In the genomic region with DNA sequence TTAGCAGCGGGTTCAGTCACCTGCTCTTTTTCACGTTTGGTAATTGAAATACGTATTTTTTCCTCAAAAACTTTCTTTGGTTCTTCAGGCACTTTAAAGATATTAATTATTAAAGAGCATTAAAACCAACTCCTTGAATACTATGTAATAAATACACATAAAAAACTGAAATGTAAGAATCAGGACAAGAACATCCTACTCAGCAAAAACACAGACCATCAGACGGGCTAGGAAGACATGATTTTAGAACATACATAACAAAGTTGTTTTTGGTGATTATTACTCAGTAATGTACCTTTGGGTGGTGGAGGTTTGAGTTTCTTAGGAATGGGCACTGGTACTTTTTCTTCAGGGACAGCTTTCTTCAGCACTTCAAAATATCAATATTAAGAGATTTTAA, we compare ENCODE assay signal across 35 cellular contexts.
"Had no signal": no experiment of that assay in that cellular context is flagged by ENCODE, and none has a peak within 500 bp of the region (broad histone marks: within the 10 kb centered on the region; RNA-seq: fewer than 3 reads in every experiment).

No MANE protein-coding gene starts in this region.

- H3K4me3 ChIP-seq: adrenal gland, body of pancreas, breast epithelium had no signal

- H3K36me3 ChIP-seq: adrenal gland, brain microvascular endothelial cell, breast epithelium had no signal

- H3K27me3 ChIP-seq: adrenal gland, body of pancreas, brain microvascular endothelial cell, breast epithelium had no signal

- ATAC-seq: activated CD8-positive, alpha-beta T cell treated with anti-CD3 and anti-CD28 coated beads for 36 hours; activated naive CD4-positive, alpha-beta T cell treated with anti-CD3 and anti-CD28 coated beads, Interleukin-2, amount 50 U/mL, for 72 hours; activated T-cell treated with anti-CD3 and anti-CD28 coated beads, Interleukin-2, amount 50 U/mL, for 4 hours; activated T-cell treated with anti-CD3 and anti-CD28 coated beads, Interleukin-2, amount 50 U/mL, for 72 hours; activated T-helper 17 cell treated with anti-CD3 and anti-CD28 coated beads, Interleukin-2, amount 50 U/mL, for 72 hours; body of pancreas had no signal

- H3K27ac ChIP-seq: adrenal gland, body of pancreas, brain microvascular endothelial cell, breast epithelium, VCaP had no signal

- H3K4me1 ChIP-seq: adrenal gland, body of pancreas, breast epithelium had no signal

- H3K9me3 ChIP-seq: adrenal gland, body of pancreas, breast epithelium had no signal

- FAIRE-seq: astrocyte, TTC549 had no signal

- DNase-seq: activated B cell treated with CpG ODN at 0.5 μM for 24 hours; activated CD4-positive, alpha-beta memory T cell treated with anti-CD3 and anti-CD28 coated beads for 36 hours; activated CD4-positive, alpha-beta T cell treated with anti-CD3 and anti-CD28 coated beads for 4 hours; activated CD4-positive, alpha-beta T cell treated with anti-CD3 and anti-CD28 coated beads, Interleukin-2, amount 10 ng/mL, durations not matched to agents 24 days and 14 days; activated CD4-positive, alpha-beta T cell treated with anti-CD3 and anti-CD28 coated beads, Interleukin-2, amount 50 U/mL, for 1 hour; activated CD4-positive, alpha-beta T cell treated with anti-CD3 and anti-CD28 coated beads, Interleukin-2, amount 50 U/mL, for 4 hours; activated CD4-positive, CD25-positive, alpha-beta regulatory T cell treated with anti-CD3 and anti-CD28 coated beads, Interleukin-2, amount 50 U/mL, for 72 hours; activated CD8-positive, alpha-beta memory T cell treated with anti-CD3 and anti-CD28 coated beads, Interleukin-2, amount 50 U/mL, for 4 hours; activated CD8-positive, alpha-beta T cell treated with anti-CD3 and anti-CD28 coated beads for 36 hours; activated effector memory CD4-positive, alpha-beta T cell treated with anti-CD3 and anti-CD28 coated beads, Interleukin-2, amount 50 U/mL, for 16 hours; activated gamma-delta T cell treated with Interleukin-2 at 50 U/mL for 16 hours; activated naive CD4-positive, alpha-beta T cell; activated naive CD4-positive, alpha-beta T cell treated with anti-CD3 and anti-CD28 coated beads for 36 hours; activated naive CD4-positive, alpha-beta T cell treated with anti-CD3 and anti-CD28 coated beads, Interleukin-2, amount 50 U/mL, for 16 hours; activated naive CD8-positive, alpha-beta T cell treated with anti-CD3 and anti-CD28 coated beads for 36 hours; activated T-cell treated with anti-CD3 and anti-CD28 coated beads for 4 hours; activated T-cell treated with anti-CD3 and anti-CD28 coated beads, Interleukin-2, amount 50 U/mL, for 1 hour; activated T-cell treated with anti-CD3 and anti-CD28 coated beads, Interleukin-2, amount 50 U/mL, for 4 hours; activated T-cell treated with anti-CD3 and anti-CD28 coated beads, Interleukin-2, amount 50 U/mL, for 72 hours; adrenal gland; amniotic stem cell; aorta; body of pancreas; brain microvascular endothelial cell; caudate nucleus; cerebellar nuclear complex; T-helper 1 cell; T-helper 2 cell; T-helper 9 cell had no signal
